ENCODE assay signal across 18 cellular contexts in genomic region chr17:80319999-80320344, GRCh38.
"Had no signal": no experiment of that assay in that cellular context is flagged by ENCODE, and none has a peak within 500 bp of the region (broad histone marks: within the 10 kb centered on the region; RNA-seq: fewer than 3 reads in every experiment).

No MANE protein-coding gene starts in this region.

- H3K4me1 ChIP-seq: left lung, right atrium auricular region, stomach, testis, upper lobe of right lung had no signal

- H3K9me3 ChIP-seq: left lung, stomach, testis, upper lobe of right lung had no signal

- H3K4me3 Mint-ChIP-seq: nephron; T-helper 2 cell treated with Interferon-gamma antibody and Interleukin-4, amounts not matched to agents 5 μg/mL and 100 μg/mL, for 36 hours had no signal

- H3K9me3 Mint-ChIP-seq: activated T-helper 2 cell treated with anti-CD3 and anti-CD28 coated beads, Interferon-gamma antibody, Interleukin-2, Interleukin-4, amounts not matched to agents 10 μg/mL and 5 μg/mL and 100 μg/mL, durations not matched to agents 14 hours and 24 hours and 36 hours; T-helper 2 cell treated with Interferon-gamma antibody and Interleukin-4, amounts not matched to agents 5 μg/mL and 100 μg/mL, for 36 hours had no signal

- H3K27me3 ChIP-seq: left lung, right atrium auricular region, stomach, testis, upper lobe of right lung had no signal

- H3K27ac Mint-ChIP-seq: activated T-helper 2 cell treated with anti-CD3 and anti-CD28 coated beads, Interferon-gamma antibody, Interleukin-2, Interleukin-4, amounts not matched to agents 10 μg/mL and 5 μg/mL and 100 μg/mL, durations not matched to agents 14 hours and 24 hours and 36 hours; nephron; T-helper 2 cell treated with Interferon-gamma antibody and Interleukin-4, amounts not matched to agents 5 μg/mL and 100 μg/mL, for 36 hours had no signal

- ATAC-seq: left lung had no signal

- H3K4me1 Mint-ChIP-seq: nephron had no signal

- H3K27ac ChIP-seq: left lung, right atrium auricular region, stomach, testis, upper lobe of right lung had no signal

- H3K4me3 ChIP-seq: left lung, right atrium auricular region, stomach, testis, upper lobe of right lung had no signal

- DNase-seq: cortex of kidney; effector CD4-positive, alpha-beta T cell; foreskin fibroblast; hippocampal formation; kidney; left lung; mammary epithelial cell; occipital lobe; small intestine; stimulated activated CD4-positive, alpha-beta T cell treated with anti-CD3 and anti-CD28 coated beads, Interleukin-4, amount 100 ng/mL, for 4 hours; stimulated activated CD8-positive, alpha-beta memory T cell treated with anti-CD3 and anti-CD28 coated beads, Interleukin-4, amount 100 ng/mL, for 48 hours; stomach; testis; upper lobe of right lung had no signal
